In genomic region chr22:41596776-41597634, GRCh38 we compare ENCODE assay signal across 7 cellular contexts. TPM values are rescaled to one million over a fixed set of nuclear protein-coding genes. Genes with fewer than 3 reads are reported as not detected.
DNase-seq lines count a peak whose midpoint lies in the region; ATAC-seq, FAIRE-seq and TF ChIP-seq lines count a peak whose summit lies in the region.

No MANE protein-coding gene starts in this region.

- ATAC-seq in stimulated activated naive CD8-positive, alpha-beta T cell treated with anti-CD3 and anti-CD28 coated beads, Interleukin-15, Interleukin-2, amounts not matched to agents 100 U/mL and 50 U/mL, for 24 hours = peak; percentile 62

- H3K9me2 ChIP-seq in DOHH2 (replicated peaks; ENCODE audit: control insufficient read depth, low read length) (no peaks in the 10 kb centered on the region), SK-N-SH (no peaks in the 10 kb centered on the region)

- DNase-seq in HTR-8/SVneo (ENCODE audit: insufficient read length, low spot score) (peak; percentile 66), SK-N-SH (peak; percentile 76), left kidney (ENCODE audit: low read depth, low spot score) (peak; percentile 74), NCI-H187 treated with DMSO at 0.1 percent for 48 hours (lab: John Stamatoyannopoulos, UW) (no peak)
- DNase-seq in stimulated activated naive CD8-positive, alpha-beta T cell treated with anti-CD3 and anti-CD28 coated beads, Interleukin-15, Interleukin-2, amounts not matched to agents 100 U/mL and 50 U/mL, for 24 hours = peak; percentile 54

- H3K36me3 ChIP-seq in DOHH2 (ENCODE audit: control insufficient read depth, low read length) (peaks cover 19% of the 10 kb centered on the region), SK-N-SH (replicated peaks in 1 of 2; ENCODE audit: control insufficient read depth in 1 of 2, insufficient read depth in 2 of 2, low read length in 1 of 2) (peaks cover 0 to 3% of the 10 kb centered on the region in 2 experiments)

- H3K79me2 ChIP-seq in DOHH2 (ENCODE audit: control insufficient read depth, low read length) = no peaks in the 10 kb centered on the region
- H3K79me2 ChIP-seq in SK-N-SH (ENCODE audit: insufficient read depth) = no peaks in the 10 kb centered on the region

- TF ChIP-seq RAD21 in SK-N-SH (IDR thresholded peaks at IDR 0.05; ENCODE audit: low read length) = peak; percentile 78

- no peaks in the 10 kb centered on the region for H3K27me3 ChIP-seq in DOHH2 (ENCODE audit: control insufficient read depth, low read length)
- H3K27me3 ChIP-seq in SK-N-SH (ENCODE audit: insufficient read depth) = no peaks in the 10 kb centered on the region

- no peak overlapping the region for H3K4me2 ChIP-seq in DOHH2 (ENCODE audit: low read length)
- 0 out of 2 replicates have a peak overlapping the region, but pooled peaks have one; percentile 37 for H3K4me2 ChIP-seq in SK-N-SH

- peak; percentile 93 for FAIRE-seq in HTR-8/SVneo (lab: Jason Lieb, UNC)

- 0 out of 2 replicates have a peak, but pooled peaks cover 2% of the 10 kb centered on the region for H3F3A ChIP-seq in DOHH2 (ENCODE audit: control insufficient read depth, insufficient read depth)
- no peaks in the 10 kb centered on the region for H3F3A ChIP-seq in SK-N-SH (replicated peaks; ENCODE audit: insufficient read depth)

- H3K9me3 ChIP-seq in DOHH2 (ENCODE audit: control insufficient read depth, insufficient read depth, low read length) (no peaks in the 10 kb centered on the region), SK-N-SH (no peaks in the 10 kb centered on the region)

- H3K27ac ChIP-seq in DOHH2 (ENCODE audit: low read depth, low read length) (no peak overlapping the region), SK-N-SH (ENCODE audit: low read depth in 2 of 2, low read length in 1 of 2) (peak overlapping the region; percentile 53 to 65; a peak in 3 of 4 replicates), cingulate gyrus (ENCODE audit: low read depth, low read length) (peak overlapping the region; percentile 41)

- TF ChIP-seq CTCF in DOHH2 (IDR thresholded peaks at IDR 0.05; ENCODE audit: low read depth, low read length, poor library complexity, severe bottlenecking) (peak; percentile 79), SK-N-SH (IDR thresholded peaks at IDR 0.05) (peak; percentile 63)

- H3K4me1 ChIP-seq in DOHH2 (ENCODE audit: control insufficient read depth, low read length) (no peaks in the 10 kb centered on the region), SK-N-SH (ENCODE audit: control insufficient read depth in 1 of 2, insufficient read depth in 2 of 2, low read depth in 1 of 2, low read length in 1 of 2) (peaks cover 5 to 14% of the 10 kb centered on the region in 2 experiments; a peak in 2 of 4 replicates)

- POLR2A ChIA-PET in SK-N-SH (lab: Yijun Ruan, JAX) = interaction anchor here (0.7 kb wide), 1 partner anchor 53 kb away, joined by 3 read pairs; no protein-coding TSS in a partner anchor

- WGBS in SK-N-SH (ENCODE audit: low lambda C conversion rate) = 33% methylated on average over 1 of the region's 13 CpGs

- H2AFZ ChIP-seq in SK-N-SH (ENCODE audit: low read depth) = no peak overlapping the region

- no peak overlapping the region for H3K9ac ChIP-seq in SK-N-SH

- CTCF ChIA-PET in SK-N-SH (lab: Yijun Ruan, JAX) = interaction anchor here (0.6 to 3.0 kb wide), 21 partner anchors 8 to 231 kb away, joined by 3 to 35 read pairs (median 4); partner anchors contain the start of genes CSDC2 and POLR3H

- TF ChIP-seq EP300 in SK-N-SH (IDR thresholded peaks at IDR 0.05; ENCODE audit: borderline replicate concordance in 1 of 2, low read depth in 1 of 2, low read length in 1 of 2) = no peak

- H4K20me1 ChIP-seq in DOHH2 (ENCODE audit: control insufficient read depth, insufficient read depth, low read depth, low read length) (peaks cover 8% of the 10 kb centered on the region; the same call in 1 of the 2 replicates), SK-N-SH (ENCODE audit: insufficient read depth) (no peaks in the 10 kb centered on the region)

- H3K4me3 ChIP-seq in DOHH2 (ENCODE audit: low read length) (no peak overlapping the region), SK-N-SH (ENCODE audit: low read depth in 2 of 2, low read length in 1 of 2) (no peak overlapping the region; a peak in 1 of 4 replicates)

TF ChIP-seq in SK-N-SH, 30 proteins besides CTCF, POLR2A, EP300 and RAD21:
- TF ChIP-seq SMC3 (IDR thresholded peaks at IDR 0.05; ENCODE audit: low read depth, low read length) (peak; percentile 63), MEF2A (IDR thresholded peaks at IDR 0.05; ENCODE audit: borderline replicate concordance, low read depth) (no peak)

RNA-seq across cellular contexts. Expression of gene PMM1, which starts 7.4 kb away (rescaled TPM):
- 44.3 and 46.4 TPM in 2 replicates for polyA plus RNA-seq in SK-N-SH (2012; rRNA removed)
- 29.1 and 34.9 TPM in 2 replicates for polyA plus RNA-seq in SK-N-SH (2012; cell fraction: cytosol; rRNA removed)
- polyA plus RNA-seq in SK-N-SH (2012; cell fraction: nucleus; rRNA removed) = 79.8 and 109 TPM in 2 replicates

RNA-seq across cellular contexts. Expression of gene DESI1, which starts 23.8 kb away (rescaled TPM):
- 8.2 and 12.7 TPM in 2 replicates for polyA plus RNA-seq in SK-N-SH (2012; rRNA removed)
- 6.4 and 7.9 TPM in 2 replicates for polyA plus RNA-seq in SK-N-SH (2012; cell fraction: cytosol; rRNA removed)
- 11.7 and 20.5 TPM in 2 replicates for polyA plus RNA-seq in SK-N-SH (2012; cell fraction: nucleus; rRNA removed)

RNA-seq across cellular contexts. Expression of gene XRCC6, which starts 24.1 kb away (rescaled TPM):
- polyA plus RNA-seq in SK-N-SH (2012; rRNA removed) = 78.1 and 79.0 TPM in 2 replicates
- polyA plus RNA-seq in SK-N-SH (2012; cell fraction: cytosol; rRNA removed) = 91.8 and 99.0 TPM in 2 replicates
- polyA plus RNA-seq in SK-N-SH (2012; cell fraction: nucleus; rRNA removed) = 53.7 and 58.9 TPM in 2 replicates

RNA-seq across cellular contexts. Expression of gene CSDC2, which starts 36.2 kb away (rescaled TPM):
- 5.5 and 5.7 TPM in 2 replicates for polyA plus RNA-seq in SK-N-SH (2012; rRNA removed)
- polyA plus RNA-seq in SK-N-SH (2012; cell fraction: cytosol; rRNA removed) = 2.0 and 3.4 TPM in 2 replicates
- polyA plus RNA-seq in SK-N-SH (2012; cell fraction: nucleus; rRNA removed) = 11.8 and 13.9 TPM in 2 replicates

RNA-seq across cellular contexts. Expression of gene POLR3H, which starts 52.7 kb away (rescaled TPM):
- polyA plus RNA-seq in SK-N-SH (2012; rRNA removed) = 22.9 and 25.8 TPM in 2 replicates
- 17.1 and 22.6 TPM in 2 replicates for polyA plus RNA-seq in SK-N-SH (2012; cell fraction: cytosol; rRNA removed)
- polyA plus RNA-seq in SK-N-SH (2012; cell fraction: nucleus; rRNA removed) = 16.8 and 21.7 TPM in 2 replicates
